8 cellular contexts compared by ENCODE assay signal in genomic region chr15:98865397-98866339, GRCh38.
DNase-seq lines count a peak whose midpoint lies in the region; ATAC-seq lines count a peak whose summit lies in the region.

No MANE protein-coding gene starts in this region.

- peak; percentile 90 for ATAC-seq in HG02623 (IDR thresholded peaks at IDR 0.05; ENCODE audit: unreplicated experiment)

- H3K4me3 ChIP-seq in GM08714 (ENCODE audit: low read length) = peak overlapping the region; percentile 70

- DNase-seq in NCI-H187 (lab: John Stamatoyannopoulos, UW) (peak; percentile 80), left kidney (ENCODE audit: low read depth, low spot score) (peak; percentile 87), 8988T (no peak)
- DNase-seq in activated CD4-positive, CD25-positive, alpha-beta regulatory T cell treated with anti-CD3 and anti-CD28 coated beads, Interleukin-2, amount 50 U/mL, for 16 hours (ENCODE audit: low read depth, low spot score) = peak; percentile 36
- peak; percentile 65 for DNase-seq in central memory CD4-positive, alpha-beta T cell
- peak; percentile 76 for DNase-seq in stimulated activated CD4-positive, alpha-beta T cell treated with anti-CD3 and anti-CD28 coated beads, Interleukin-4, amount 100 ng/mL, for 24 hours
